Comparison of ENCODE assay signal across 8 cellular contexts in genomic region chr15:65869127-65869953, GRCh38. TPM values are rescaled to one million over a fixed set of nuclear protein-coding genes. Genes with fewer than 3 reads are reported as not detected.
DNase-seq lines count a peak whose midpoint lies in the region; ATAC-seq and TF ChIP-seq lines count a peak whose summit lies in the region.

Gene RAB11A, plus strand, starts transcription at chr15:65869491. Its CDS starts 95 bp downstream, at chr15:65869586.

- under 1% methylated on average over 49 of the region's 62 CpGs for WGBS in esophagus muscularis mucosa

- H3K4me3 ChIP-seq in DND-41 (ENCODE audit: low read depth in 1 of 2, low read length in 2 of 2) (peak within 1 kb of the TSS; percentile 91 to 99), KMS-11 (IDR thresholded peaks at IDR 0.05; ENCODE audit: insufficient read depth, low read depth, low read length) (no peak within 1 kb of the TSS), Panc1 (ENCODE audit: low read depth in 2 of 2, low read length in 2 of 2) (peak within 1 kb of the TSS; percentile 76 to 98), esophagus muscularis mucosa (peak within 1 kb of the TSS; percentile 77 to 96 (median 86))

- H3K4me1 ChIP-seq in DND-41 (ENCODE audit: insufficient read depth, low read length) (peaks cover 32% of the 10 kb centered on the region), KMS-11 (ENCODE audit: low read depth, poor library complexity, severe bottlenecking) (peaks cover 11% of the 10 kb centered on the region), Panc1 (ENCODE audit: control insufficient read depth, insufficient read depth, low read length) (peaks cover 2% of the 10 kb centered on the region; the same call in 1 of the 2 replicates), esophagus muscularis mucosa (peaks cover 11 to 37% (median 34%) of the 10 kb centered on the region in 4 donors)

- CTCF ChIA-PET in Panc1 (lab: Charles Lee), result interaction anchor here (0.6 to 2.1 kb wide), 4 partner anchors 37 to 310 kb away, joined by 3 to 10 read pairs (median 4); no protein-coding TSS in a partner anchor

- POLR2A ChIA-PET in Panc1 (lab: Charles Lee), result interaction anchor here (0.5 to 1.2 kb wide), 7 partner anchors 13 to 282 kb away, joined by 3 to 20 read pairs (median 5); no protein-coding TSS in a partner anchor

- peaks cover 50% of the 10 kb centered on the region for H3K79me2 ChIP-seq in DND-41 (ENCODE audit: insufficient read depth, low read length)
- H3K79me2 ChIP-seq in KMS-11 (ENCODE audit: insufficient read depth, low read depth), result peaks cover 49% of the 10 kb centered on the region

- no peak for TF ChIP-seq EP300 in esophagus muscularis mucosa (IDR thresholded peaks at IDR 0.05)

- TF ChIP-seq CTCF in DND-41 (IDR thresholded peaks at IDR 0.05; ENCODE audit: borderline replicate concordance, extremely low read depth, low read length, poor library complexity, severe bottlenecking), result peak; percentile 53
- TF ChIP-seq CTCF in KMS-11 (conservative IDR thresholded peaks at IDR 0.05; ENCODE audit: low read depth, low read length), result peak; percentile 34; the same call in 1 of the 2 replicates
- peak; percentile 62; the same call in 1 of the 2 replicates for TF ChIP-seq CTCF in Panc1 (IDR thresholded peaks at IDR 0.05)
- TF ChIP-seq CTCF in esophagus muscularis mucosa (IDR thresholded peaks at IDR 0.05), result peak; percentile 31 to 46 (median 35)

- H3K27ac ChIP-seq in DND-41 (ENCODE audit: low read length), result peak within 1 kb of the TSS; percentile 96
- peak within 1 kb of the TSS; percentile 60 for H3K27ac ChIP-seq in KMS-11
- H3K27ac ChIP-seq in Panc1 (ENCODE audit: low read length), result peak within 1 kb of the TSS; percentile 91
- H3K27ac ChIP-seq in esophagus muscularis mucosa (replicated peaks in 1 of 4), result peak within 1 kb of the TSS; percentile 92 to 96 (median 94)

- H3K27me3 ChIP-seq in DND-41 (ENCODE audit: insufficient read depth, low read length, poor library complexity) (no peaks in the 10 kb centered on the region), KMS-11 (ENCODE audit: insufficient read depth, low read depth) (no peaks in the 10 kb centered on the region), Panc1 (ENCODE audit: control insufficient read depth, insufficient read depth, low read length) (no peaks in the 10 kb centered on the region), esophagus muscularis mucosa (no peaks in the 10 kb centered on the region)

- H3K9me3 ChIP-seq in DND-41 (ENCODE audit: insufficient read depth, low read length, severe bottlenecking) (no peaks in the 10 kb centered on the region), Panc1 (ENCODE audit: control insufficient read depth, insufficient read depth, low read depth, low read length) (no peaks in the 10 kb centered on the region), esophagus muscularis mucosa (no peaks in the 10 kb centered on the region)

- H3K4me2 ChIP-seq in DND-41 (ENCODE audit: insufficient read depth, low read length), result peak within 1 kb of the TSS; percentile 68
- peak within 1 kb of the TSS; percentile 96 for H3K4me2 ChIP-seq in KMS-11

- H4K20me1 ChIP-seq in DND-41 (ENCODE audit: insufficient read depth, low read length) (peaks cover 14% of the 10 kb centered on the region; the same call in 1 of the 2 replicates), KMS-11 (ENCODE audit: insufficient read depth) (no peaks in the 10 kb centered on the region)

- intact Hi-C loops in Panc1 (cut with micrococcal nuclease; ENCODE audit: unreplicated experiment) (no loop called here), esophagus muscularis mucosa (cut with DNase I) (loop anchor here (2.0 kb wide), 1 partner anchor 77 kb away; the partner anchor contains the start of gene DENND4A)

- peak; percentile 92 for TF ChIP-seq POLR2A in esophagus muscularis mucosa (IDR thresholded peaks at IDR 0.05; ENCODE audit: low read depth)

- in situ Hi-C loops in Panc1 (cut with HindIII; ENCODE audit: low pct_unique_long_range_greater_than_20kb, low sequenced_read_pairs), result no loop called here

- DNase-seq in DND-41, result peak; percentile 94
- DNase-seq in Panc1 (ENCODE audit: low read depth, low spot score), result peak; percentile 71
- peak; percentile 95 to 96 for DNase-seq in activated T-cell treated with anti-CD3 and anti-CD28 coated beads, Interleukin-2, amount 50 U/mL, for 48 hours
- DNase-seq in esophagus muscularis mucosa (ENCODE audit: extremely low spot score), result peak; percentile 99
- peak; percentile 97 for DNase-seq in myocyte (ENCODE audit: low read depth)
- peak; percentile 88 to 93 for DNase-seq in stimulated activated CD8-positive, alpha-beta memory T cell treated with anti-CD3 and anti-CD28 coated beads, Interleukin-7, amount 100 ng/mL, for 48 hours (ENCODE audit: extremely low read depth in 1 of 2, low read depth in 1 of 2)

- BruUV-seq in Panc1 (replicated peaks; lab: Mats Ljungman, UMichigan), result no TSS peak

- H3K9ac ChIP-seq in DND-41 (ENCODE audit: low read depth, low read length), result peak within 1 kb of the TSS; percentile 98
- H3K9ac ChIP-seq in KMS-11, result peak within 1 kb of the TSS; percentile 72

- ATAC-seq in DND-41 (ENCODE audit: insufficient read depth, low read depth), result peak; percentile 94
- peak; percentile 85 for ATAC-seq in GM21737 (IDR thresholded peaks at IDR 0.05; ENCODE audit: unreplicated experiment)
- peak; percentile 97 for ATAC-seq in Panc1

- peak within 1 kb of the TSS; percentile 95 for H2AFZ ChIP-seq in DND-41 (ENCODE audit: low read depth, low read length)
- peak within 1 kb of the TSS; percentile 93 for H2AFZ ChIP-seq in KMS-11 (ENCODE audit: low read depth)

- H3K36me3 ChIP-seq in DND-41 (ENCODE audit: insufficient read depth, low read length) (peaks cover 8% of the 10 kb centered on the region), KMS-11 (ENCODE audit: insufficient read depth) (no peaks in the 10 kb centered on the region), Panc1 (ENCODE audit: control insufficient read depth, insufficient read depth, low read length) (no peaks in the 10 kb centered on the region; the same call in 1 of the 2 replicates), esophagus muscularis mucosa (peaks cover 0 to 3% (median 1%) of the 10 kb centered on the region in 4 donors)

RNA-seq across cellular contexts. Expression of gene RAB11A, which starts in this region (rescaled TPM):
- total RNA-seq in Panc1 (2021; ENCODE audit: unreplicated experiment), result 263 TPM
- polyA plus RNA-seq in Panc1 (2012; ENCODE audit: insufficient read length), result 211 TPM
- total RNA-seq in esophagus muscularis mucosa, result 100 to 1,000 TPM in 3 of 4 donors, 10 to 100 TPM in 1; 51.9 to 134 (median 122) TPM
- total RNA-seq in myocyte, result 170 and 185 TPM in 2 replicates
- polyA plus RNA-seq in myocyte (2012), result 173 TPM
